In genomic region chr20:33829636-33830035, GRCh38 we compare ENCODE assay signal across 12 cellular contexts. TPM values are rescaled to one million over a fixed set of nuclear protein-coding genes. Genes with fewer than 3 reads are reported as not detected.
DNase-seq lines count a peak whose midpoint lies in the region; ATAC-seq and TF ChIP-seq lines count a peak whose summit lies in the region.
"Had no signal": no experiment of that assay in that cellular context is flagged by ENCODE, and none has a peak within 500 bp of the region (broad histone marks: within the 10 kb centered on the region; RNA-seq: fewer than 3 reads in every experiment).

No MANE protein-coding gene starts in this region.

- no peak overlapping the region for H3K4me3 ChIP-seq in CD4-positive, alpha-beta memory T cell (ENCODE audit: low read length in 2 of 2)
- no peak overlapping the region for H3K4me3 ChIP-seq in SJCRH30
- no peak overlapping the region for H3K4me3 ChIP-seq in esophagus squamous epithelium
- no peak overlapping the region for H3K4me3 ChIP-seq in skeletal muscle tissue (ENCODE audit: low read length in 3 of 3)
- H3K4me3 ChIP-seq: breast epithelium had no signal

- H3K36me3 ChIP-seq in CD4-positive, alpha-beta memory T cell (ENCODE audit: insufficient read depth, low read length) = no peaks in the 10 kb centered on the region
- H3K36me3 ChIP-seq in SJCRH30 (no peaks in the 10 kb centered on the region; the same call in none of the 2 replicates), esophagus squamous epithelium (peaks cover 0 to 17% (median 0%) of the 10 kb centered on the region in 3 donors), skeletal muscle tissue (ENCODE audit: control insufficient read depth in 3 of 3, insufficient read depth in 3 of 3, low read length in 3 of 3) (no peaks in the 10 kb centered on the region)
- H3K36me3 ChIP-seq: breast epithelium had no signal

- peaks cover 25 to 33% of the 10 kb centered on the region in 2 donors for H3K36me3 Mint-ChIP-seq in CD4-positive, alpha-beta memory T cell

- no peak overlapping the region for H3K4me3 Mint-ChIP-seq in CD4-positive, alpha-beta memory T cell
- H3K4me3 Mint-ChIP-seq: activated T-cell treated with anti-CD3 and anti-CD28 coated beads, Interleukin-2, amount 50 U/mL, for 72 hours had no signal

- H3K27me3 Mint-ChIP-seq in CD4-positive, alpha-beta memory T cell = no peaks in the 10 kb centered on the region

- H3K9me3 Mint-ChIP-seq in CD4-positive, alpha-beta memory T cell = no peaks in the 10 kb centered on the region
- H3K9me3 Mint-ChIP-seq: activated T-cell treated with anti-CD3 and anti-CD28 coated beads, Interleukin-2, amount 50 U/mL, for 72 hours had no signal

- no peaks in the 10 kb centered on the region for H3K9me3 ChIP-seq in CD4-positive, alpha-beta memory T cell (ENCODE audit: control insufficient read depth in 1 of 2, low read length in 2 of 2)
- H3K9me3 ChIP-seq in SJCRH30 (replicated peaks) (no peaks in the 10 kb centered on the region), esophagus squamous epithelium (no peaks in the 10 kb centered on the region), skeletal muscle tissue (ENCODE audit: control insufficient read depth in 3 of 3, low read length in 3 of 3) (no peaks in the 10 kb centered on the region)
- H3K9me3 ChIP-seq: breast epithelium had no signal

- intact Hi-C loops in CD4-positive, alpha-beta memory T cell (cut with micrococcal nuclease) = no loop called here
- intact Hi-C loops in esophagus squamous epithelium (cut with DNase I) = no loop called here

- no peaks in the 10 kb centered on the region for H3K27me3 ChIP-seq in CD4-positive, alpha-beta memory T cell (ENCODE audit: insufficient read depth, low read length)
- H3K27me3 ChIP-seq in SJCRH30 = no peaks in the 10 kb centered on the region
- no peaks in the 10 kb centered on the region for H3K27me3 ChIP-seq in esophagus squamous epithelium
- no peaks in the 10 kb centered on the region for H3K27me3 ChIP-seq in skeletal muscle tissue (ENCODE audit: control insufficient read depth in 3 of 3, insufficient read depth in 3 of 3, low read length in 3 of 3)
- H3K27me3 ChIP-seq: breast epithelium had no signal

- H3K4me1 ChIP-seq in CD4-positive, alpha-beta memory T cell (ENCODE audit: insufficient read depth, low read length) = peaks cover 52% of the 10 kb centered on the region
- H3K4me1 ChIP-seq in SJCRH30 (peaks cover 38% of the 10 kb centered on the region), esophagus squamous epithelium (peaks cover 9 to 91% (median 59%) of the 10 kb centered on the region in 3 donors), skeletal muscle tissue (ENCODE audit: control insufficient read depth in 3 of 3, insufficient read depth in 3 of 3, low read length in 3 of 3) (peaks cover 76 to 82% (median 77%) of the 10 kb centered on the region in 3 donors)

- H3K27ac Mint-ChIP-seq in CD4-positive, alpha-beta memory T cell = peak overlapping the region in 4 of 7 donors; percentile 1 to 70 (median 28)
- H3K27ac Mint-ChIP-seq: activated T-cell treated with anti-CD3 and anti-CD28 coated beads, Interleukin-2, amount 50 U/mL, for 72 hours had no signal

- WGBS in esophagus squamous epithelium, 2 donors = 59 to 78% methylated on average over 3 of the region's 3 CpGs

- no peak for ATAC-seq in HG03354 (IDR thresholded peaks at IDR 0.05; ENCODE audit: poor library complexity, severe bottlenecking, unreplicated experiment)
- ATAC-seq: activated T-cell treated with anti-CD3 and anti-CD28 coated beads, Interleukin-2, amount 50 U/mL, for 72 hours; esophagus mucosa had no signal

- DNase-seq in CD4-positive, alpha-beta memory T cell = no peak
- DNase-seq in SJCRH30 (no peak), esophagus squamous epithelium (lab: John Stamatoyannopoulos, UW) (no peak), HEK293T (ENCODE audit: extremely low spot score) (no peak), ecto neural progenitor cell (ENCODE audit: low spot score) (no peak), AG08395 (ENCODE audit: low spot score) (no peak)
- DNase-seq: activated T-cell treated with anti-CD3 and anti-CD28 coated beads, Interleukin-2, amount 50 U/mL, for 72 hours; NCI-H345 had no signal

- H3K4me1 Mint-ChIP-seq in CD4-positive, alpha-beta memory T cell = peaks cover 47 to 84% (median 69%) of the 10 kb centered on the region in 4 donors

- no peak overlapping the region for H3K27ac ChIP-seq in CD4-positive, alpha-beta memory T cell (ENCODE audit: low read depth, low read length)
- H3K27ac ChIP-seq in SJCRH30 (peak overlapping the region; percentile 41), esophagus squamous epithelium (peak overlapping the region; percentile 27 to 59 (median 56)), skeletal muscle tissue (ENCODE audit: low read depth, low read length) (peak overlapping the region; percentile 66)

- TF ChIP-seq CTCF in esophagus squamous epithelium (IDR thresholded peaks at IDR 0.05) = no peak

- H3K9ac ChIP-seq in skeletal muscle tissue (ENCODE audit: low read depth in 1 of 3, low read length in 3 of 3) = no peak overlapping the region

- CTCF ChIA-PET in CD4-positive, alpha-beta memory T cell (lab: Charles Lee; ENCODE audit: partially characterized antibody) = no interaction called here
- CTCF ChIA-PET in HEK293T (lab: Yijun Ruan, JAX) = no interaction called here

- POLR2A ChIA-PET in CD4-positive, alpha-beta memory T cell (lab: Charles Lee; ENCODE audit: partially characterized antibody) = no interaction called here
- POLR2A ChIA-PET in HEK293T (lab: Yijun Ruan, JAX) = interaction anchor here (1.0 kb wide), 1 partner anchor 17 kb away, joined by 3 read pairs; no protein-coding TSS in a partner anchor

- TF ChIP-seq POLR2A in esophagus squamous epithelium (IDR thresholded peaks at IDR 0.05) = no peak

TF ChIP-seq in HEK293T, 16 proteins besides CTCF, POLR2A, EP300 and RAD21:
- TF ChIP-seq ARNT (IDR thresholded peaks at IDR 0.05) (no peak), ELF4 (IDR thresholded peaks at IDR 0.05) (no peak), HDGF (IDR thresholded peaks at IDR 0.05; ENCODE audit: borderline replicate concordance) (no peak), TARDBP (IDR thresholded peaks at IDR 0.05) (no peak), ZNF384 (IDR thresholded peaks at IDR 0.05) (no peak), PKNOX1 (IDR thresholded peaks at IDR 0.05) (no peak), NFRKB (IDR thresholded peaks at IDR 0.05) (no peak), FOXK2 (IDR thresholded peaks at IDR 0.05) (no peak), FOXA1 (IDR thresholded peaks at IDR 0.05) (no peak), FOXM1 (IDR thresholded peaks at IDR 0.05; ENCODE audit: borderline replicate concordance) (no peak), SUZ12 (IDR thresholded peaks at IDR 0.05) (no peak), SP1 (IDR thresholded peaks at IDR 0.05) (no peak), BHLHE40 (IDR thresholded peaks at IDR 0.05; ENCODE audit: borderline replicate concordance) (no peak), CTBP1 (IDR thresholded peaks at IDR 0.05; ENCODE audit: borderline replicate concordance) (no peak)

RNA-seq across cellular contexts. Expression of gene CHMP4B, which starts 18.5 kb away (rescaled TPM):
- total RNA-seq in CD4-positive, alpha-beta memory T cell = 10 to 100 TPM; 53.0 to 54.0 TPM
- 1 to 10 TPM; 1.2 to 5.3 TPM for polyA plus RNA-seq in CD4-positive, alpha-beta memory T cell
- 45.0 and 51.9 TPM in 2 replicates for total RNA-seq in SJCRH30 (2014; rRNA removed; shearing (Covaris generic))
- 100 to 1,000 TPM in 2 of 4 donors, 10 to 100 TPM in 2; 77.2 to 147 (median 107) TPM for total RNA-seq in esophagus squamous epithelium
- 24.0 TPM for total RNA-seq in skeletal muscle tissue
